In the genomic region with DNA sequence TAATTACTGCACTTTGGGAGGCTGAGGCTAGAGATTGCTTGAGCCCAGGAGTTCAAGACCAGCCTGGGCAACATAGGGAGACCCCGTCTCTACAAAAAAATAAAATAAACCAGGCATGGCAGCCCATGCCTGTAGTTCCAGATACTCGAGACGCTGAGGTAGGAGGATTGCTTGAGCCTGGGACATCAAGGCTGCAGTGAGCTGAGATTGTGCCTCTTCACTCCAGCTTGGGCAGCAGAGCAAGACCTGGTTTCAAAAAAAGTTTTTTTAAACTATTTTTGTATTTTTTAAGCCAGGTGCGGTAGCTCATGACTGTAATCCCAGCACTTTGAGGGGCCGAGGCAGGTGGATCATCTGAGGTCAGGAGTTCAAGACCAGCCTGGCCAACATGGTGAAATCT, we compare ENCODE assay signal across 9 cellular contexts. TPM values are rescaled to one million over a fixed set of nuclear protein-coding genes. Genes with fewer than 3 reads are reported as not detected.
DNase-seq lines count a peak whose midpoint lies in the region; ATAC-seq and TF ChIP-seq lines count a peak whose summit lies in the region.
"Not testable (repeated sequence)": the region's sequence is repeated elsewhere in the genome, so short reads cannot be mapped to it uniquely, and the experiment has no call there.
"Had no signal": no experiment of that assay in that cellular context is flagged by ENCODE, and none has a peak within 500 bp of the region (broad histone marks: within the 10 kb centered on the region; RNA-seq: fewer than 3 reads in every experiment).

No MANE protein-coding gene starts in this region.

- H3K4me1 Mint-ChIP-seq in Caco-2 (ENCODE audit: low read depth, unreplicated experiment) (peaks cover 32% of the 10 kb centered on the region), HFFc6 (ENCODE audit: low read depth) (peaks cover 13% of the 10 kb centered on the region), MCF 10A (ENCODE audit: insufficient read depth, unreplicated experiment) (peaks cover 19% of the 10 kb centered on the region)
- not testable (repeated sequence) for H3K4me1 Mint-ChIP-seq in T-helper 1 cell treated with Interleukin-12 subunit alpha and Interleukin-12 subunit beta and Interleukin-4 antibody, amounts not matched to agents 30 μg/mL and 1 μg/mL, for 36 hours (ENCODE audit: low read depth); natural killer cell; type B pancreatic cell (ENCODE audit: unreplicated experiment)

- not testable (repeated sequence) for TF ChIP-seq POLR2A in thyroid gland (IDR thresholded peaks at IDR 0.05)

- BruUV-seq in Caco-2 (replicated peaks; lab: Mats Ljungman, UMichigan); MCF 10A (replicated peaks; lab: Mats Ljungman, UMichigan): not testable (repeated sequence)

- H3K27ac Mint-ChIP-seq in Caco-2 (ENCODE audit: unreplicated experiment): peak overlapping the region; percentile 74
- not testable (repeated sequence) for H3K27ac Mint-ChIP-seq in HFFc6
- peak overlapping the region; percentile 53 for H3K27ac Mint-ChIP-seq in T-helper 1 cell treated with Interleukin-12 subunit alpha and Interleukin-12 subunit beta and Interleukin-4 antibody, amounts not matched to agents 30 μg/mL and 1 μg/mL, for 36 hours
- peak overlapping the region; percentile 25 for H3K27ac Mint-ChIP-seq in MCF 10A (ENCODE audit: low read depth, unreplicated experiment)
- peak overlapping the region in 1 of 2 donors; percentile 56 for H3K27ac Mint-ChIP-seq in natural killer cell
- H3K27ac Mint-ChIP-seq in type B pancreatic cell: peak overlapping the region; percentile 83

- H3K27ac ChIP-seq in thyroid gland: peak overlapping the region in 2 of 3 donors; percentile 41 to 64

- H3K36me3 Mint-ChIP-seq in Caco-2 (ENCODE audit: insufficient read depth, unreplicated experiment) (peaks cover 78% of the 10 kb centered on the region), MCF 10A (ENCODE audit: insufficient read depth, unreplicated experiment) (peaks cover 44% of the 10 kb centered on the region)
- H3K36me3 Mint-ChIP-seq in HFFc6 (ENCODE audit: low read depth); T-helper 1 cell treated with Interleukin-12 subunit alpha and Interleukin-12 subunit beta and Interleukin-4 antibody, amounts not matched to agents 30 μg/mL and 1 μg/mL, for 36 hours (ENCODE audit: low read depth); natural killer cell; type B pancreatic cell: not testable (repeated sequence)

- H3K4me3 ChIP-seq in Caco-2 (ENCODE audit: low read depth, low read length); thyroid gland (replicated peaks in 1 of 3): not testable (repeated sequence)

- 44 to 48% methylated on average over 5 of the region's 5 CpGs for WGBS in thyroid gland, 2 donors

- not testable (repeated sequence) for DNase-seq in Caco-2; MCF 10A (ENCODE audit: unreplicated experiment); natural killer cell; type B pancreatic cell (ENCODE audit: extremely low spot score, unreplicated experiment)
- DNase-seq in HFFc6: peak; percentile 6
- peak; percentile 54 to 55 for DNase-seq in thyroid gland

- POLR2A ChIA-PET in Caco-2 (lab: Charles Lee): not testable (repeated sequence)
- POLR2A ChIA-PET in MCF 10A (lab: Yijun Ruan, JAX): interaction anchor here (1.2 to 15.2 kb wide), 4 partner anchors 8 to 27 kb away, joined by 5 to 626 read pairs (median 6); partner anchors contain the start of gene EGR1

- H3K4me1 ChIP-seq in Caco-2: peaks cover 10% of the 10 kb centered on the region
- H3K4me1 ChIP-seq in thyroid gland: peaks cover 5 to 15% of the 10 kb centered on the region in 2 donors

- not testable (repeated sequence) for H3K4me3 Mint-ChIP-seq in Caco-2 (ENCODE audit: unreplicated experiment); HFFc6; T-helper 1 cell treated with Interleukin-12 subunit alpha and Interleukin-12 subunit beta and Interleukin-4 antibody, amounts not matched to agents 30 μg/mL and 1 μg/mL, for 36 hours; MCF 10A (ENCODE audit: unreplicated experiment); type B pancreatic cell
- peak overlapping the region; percentile 47 for H3K4me3 Mint-ChIP-seq in natural killer cell

- H3K9me3 ChIP-seq in Caco-2, thyroid gland: not testable (repeated sequence)

- CTCF ChIA-PET in Caco-2 (lab: Charles Lee): not testable (repeated sequence)
- CTCF ChIA-PET in MCF 10A (lab: Yijun Ruan, JAX): interaction anchor here (0.7 to 1.3 kb wide), 4 partner anchors 8 to 80 kb away, joined by 3 to 7 read pairs (median 4); partner anchors contain the start of gene EGR1

- H3K27me3 Mint-ChIP-seq in Caco-2 (ENCODE audit: insufficient read depth, unreplicated experiment); MCF 10A (ENCODE audit: insufficient read depth, unreplicated experiment); natural killer cell (ENCODE audit: low read depth in 2 of 2): not testable (repeated sequence)
- H3K27me3 Mint-ChIP-seq in HFFc6 (ENCODE audit: insufficient read depth) (peaks cover 51% of the 10 kb centered on the region), type B pancreatic cell (peaks cover 28% of the 10 kb centered on the region)
- H3K27me3 Mint-ChIP-seq in T-helper 1 cell treated with Interleukin-12 subunit alpha and Interleukin-12 subunit beta and Interleukin-4 antibody, amounts not matched to agents 30 μg/mL and 1 μg/mL, for 36 hours (ENCODE audit: low read depth): peaks cover 15% of the 10 kb centered on the region

- intact Hi-C loops in Caco-2 (cut with micrococcal nuclease; ENCODE audit: unreplicated experiment); MCF 10A (cut with micrococcal nuclease); natural killer cell (cut with micrococcal nuclease); thyroid gland (cut with DNase I): not testable (repeated sequence)

- H3K9me3 Mint-ChIP-seq in Caco-2 (ENCODE audit: unreplicated experiment); T-helper 1 cell treated with Interleukin-12 subunit alpha and Interleukin-12 subunit beta and Interleukin-4 antibody, amounts not matched to agents 30 μg/mL and 1 μg/mL, for 36 hours; MCF 10A (ENCODE audit: unreplicated experiment); natural killer cell; type B pancreatic cell: not testable (repeated sequence)
- peaks cover 37% of the 10 kb centered on the region for H3K9me3 Mint-ChIP-seq in HFFc6

- ATAC-seq in natural killer cell: not testable (repeated sequence)

- not testable (repeated sequence) for H3K27me3 ChIP-seq in Caco-2 (replicated peaks; ENCODE audit: control insufficient read depth, insufficient read depth, low read length); thyroid gland

- TF ChIP-seq CTCF in Caco-2 (IDR thresholded peaks at IDR 0.05; ENCODE audit: insufficient read depth in 1 of 2, low read depth in 1 of 2, low read length in 1 of 2, severe bottlenecking in 1 of 2, unreplicated experiment in 1 of 2); HFFc6 (IDR thresholded peaks at IDR 0.05); MCF 10A (IDR thresholded peaks at IDR 0.05; ENCODE audit: unreplicated experiment); natural killer cell (IDR thresholded peaks at IDR 0.05); thyroid gland (IDR thresholded peaks at IDR 0.05); type B pancreatic cell (conservative IDR thresholded peaks at IDR 0.05): not testable (repeated sequence)

- H3K36me3 ChIP-seq in Caco-2 (ENCODE audit: control insufficient read depth, insufficient read depth, low read length); thyroid gland: not testable (repeated sequence)

RNA-seq across cellular contexts. Expression of gene EGR1, which starts 7.9 kb away (rescaled TPM):
- total RNA-seq in Caco-2 (2022) (83.7 and 84.0 TPM in 2 replicates), MCF 10A (2022) (92.3 and 189 TPM in 2 replicates), natural killer cell (100 to 1,000 TPM in 1 of 3 donors, 10 to 100 TPM in 2; 52.1 to 137 (median 84.8) TPM), thyroid gland (10 to 100 TPM in 3 of 4 donors, 1 to 10 TPM in 1; 5.1 to 72.3 (median 15.3) TPM), type B pancreatic cell (ENCODE audit: low replicate concordance) (64.4 and 283 TPM in 2 replicates)
- total RNA-seq in HFFc6 (2021; fragmentation: NEBNext Ultra II Directional; extraction: Animal tissue kit (Norgen Biotek cat#: 25700)): 100 to 1,000 TPM in 5 of 6 experiments, 10 to 100 TPM in 1; 58.3 to 156 (median 135) TPM

RNA-seq across cellular contexts. Expression of gene REEP2, which starts 34.3 kb away (rescaled TPM):
- total RNA-seq in Caco-2 (2022): 3.8 and 4.5 TPM in 2 replicates
- 10 to 100 TPM; 27.8 to 36.6 (median 33.2) TPM for total RNA-seq in HFFc6 (2021; fragmentation: NEBNext Ultra II Directional; extraction: Animal tissue kit (Norgen Biotek cat#: 25700))
- total RNA-seq in MCF 10A (2022): 0.77 and 0.81 TPM in 2 replicates
- total RNA-seq in natural killer cell: under 1 TPM; 0.28 to 0.79 (median 0.66) TPM
- 1 to 10 TPM in 2 of 4 donors, under 1 TPM in 1, not detected in 1; 0.54 to 3.6 (median 2.0) TPM for total RNA-seq in thyroid gland
- 7.8 and 31.0 TPM in 2 replicates for total RNA-seq in type B pancreatic cell (ENCODE audit: low replicate concordance)
- total RNA-seq: CD4-positive, alpha-beta memory T cell; CD4-positive, CD25-positive, alpha-beta regulatory T cell had no signal
